In the genomic region with DNA sequence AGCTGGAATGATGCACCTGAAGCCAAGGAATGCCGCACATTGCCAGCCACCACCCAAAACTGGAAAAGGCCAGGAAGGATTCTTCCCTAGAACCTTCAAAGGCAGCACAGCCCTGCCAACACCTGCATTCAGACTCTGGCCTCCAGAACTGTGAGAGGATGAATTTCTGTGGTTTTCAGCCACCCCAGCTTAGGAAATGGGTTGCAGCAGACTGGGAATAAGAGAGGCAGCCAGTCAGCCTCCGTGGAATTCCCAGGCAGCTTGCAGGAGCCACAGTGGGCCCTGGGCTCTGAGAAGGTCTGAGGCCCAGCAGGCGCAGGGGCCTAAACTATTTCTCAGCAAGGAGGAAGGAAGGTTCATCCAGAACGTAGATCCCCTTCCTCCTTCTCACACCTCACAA, we compare ENCODE assay signal across 1 cellular context.
TF ChIP-seq lines count a peak whose summit lies in the region.

No MANE protein-coding gene starts in this region.

TF ChIP-seq in GM12878, 131 proteins besides CTCF, POLR2A, EP300 and RAD21:
- TF ChIP-seq NR2F1 (conservative IDR thresholded peaks at IDR 0.05), result 0 out of 2 replicates have a peak, but pooled peaks have one; percentile 29
